20 cellular contexts compared by ENCODE assay signal in genomic region chr21:45498646-45499000, GRCh38.
"Had no signal": no experiment of that assay in that cellular context is flagged by ENCODE, and none has a peak within 500 bp of the region (broad histone marks: within the 10 kb centered on the region; RNA-seq: fewer than 3 reads in every experiment).

No MANE protein-coding gene starts in this region.

- H3K27me3 Mint-ChIP-seq: activated CD4-positive, alpha-beta T cell treated with anti-CD3 and anti-CD28 coated beads for 36 hours; activated CD8-positive, alpha-beta T cell treated with anti-CD3 and anti-CD28 coated beads for 36 hours; activated naive CD8-positive, alpha-beta T cell treated with anti-CD3 and anti-CD28 coated beads, Interleukin-2, amount 10 ng/mL, durations not matched to agents 7 days and 5 days had no signal

- H3K27ac Mint-ChIP-seq: activated CD4-positive, alpha-beta T cell treated with anti-CD3 and anti-CD28 coated beads for 36 hours; activated CD8-positive, alpha-beta T cell treated with anti-CD3 and anti-CD28 coated beads for 36 hours; activated naive CD8-positive, alpha-beta T cell treated with anti-CD3 and anti-CD28 coated beads, Interleukin-2, amount 10 ng/mL, durations not matched to agents 7 days and 5 days; activated T-helper 1 cell treated with anti-CD3 and anti-CD28 coated beads, Interleukin-12 subunit alpha, Interleukin-12 subunit beta, Interleukin-2, Interleukin-4 antibody, amounts not matched to agents 30 ng/mL and 10 ng/mL and 1 ng/mL, durations not matched to agents 14 hours and 24 hours and 36 hours; stimulated activated naive B cell treated with anti-CD40 and anti-IgM and Interleukin-4, amounts not matched to agents 10 μg/mL and 1 μg/mL and 100 μg/mL, for 72 hours had no signal

- H3K9me3 Mint-ChIP-seq: activated CD8-positive, alpha-beta T cell treated with anti-CD3 and anti-CD28 coated beads for 36 hours had no signal

- H3K4me1 Mint-ChIP-seq: activated CD4-positive, alpha-beta T cell treated with anti-CD3 and anti-CD28 coated beads for 36 hours had no signal

- H2AFZ ChIP-seq: parathyroid adenoma had no signal

- H3K9me3 ChIP-seq: thyroid gland had no signal

- FAIRE-seq: urothelium cell line had no signal

- H3K27me3 ChIP-seq: brain microvascular endothelial cell, thyroid gland had no signal

- H3K4me3 Mint-ChIP-seq: activated CD4-positive, alpha-beta T cell treated with anti-CD3 and anti-CD28 coated beads for 36 hours; activated CD8-positive, alpha-beta T cell treated with anti-CD3 and anti-CD28 coated beads for 36 hours; activated naive CD8-positive, alpha-beta T cell treated with anti-CD3 and anti-CD28 coated beads, Interleukin-2, amount 10 ng/mL, durations not matched to agents 7 days and 5 days; activated T-helper 1 cell treated with anti-CD3 and anti-CD28 coated beads, Interleukin-12 subunit alpha, Interleukin-12 subunit beta, Interleukin-2, Interleukin-4 antibody, amounts not matched to agents 30 ng/mL and 10 ng/mL and 1 ng/mL, durations not matched to agents 14 hours and 24 hours and 36 hours; stimulated activated naive B cell treated with anti-CD40 and anti-IgM and Interleukin-4, amounts not matched to agents 10 μg/mL and 1 μg/mL and 100 μg/mL, for 72 hours had no signal

- H3K79me2 ChIP-seq: parathyroid adenoma had no signal

- DNase-seq: activated CD4-positive, alpha-beta T cell treated with anti-CD3 and anti-CD28 coated beads for 36 hours; activated CD8-positive, alpha-beta memory T cell treated with anti-CD3 and anti-CD28 coated beads, Interleukin-2, amount 50 U/mL, for 48 hours; activated CD8-positive, alpha-beta T cell treated with anti-CD3 and anti-CD28 coated beads for 36 hours; activated naive CD4-positive, alpha-beta T cell; activated naive CD8-positive, alpha-beta T cell treated with anti-CD3 and anti-CD28 coated beads, Interleukin-2, amount 10 ng/mL, durations not matched to agents 7 days and 5 days; brain microvascular endothelial cell; cortex of kidney; effector CD8-positive, alpha-beta T cell; foreskin fibroblast; glutamatergic neuron; kidney glomerular epithelial cell; retina; stimulated activated CD4-positive, alpha-beta T cell treated with anti-CD3 and anti-CD28 coated beads, Interleukin-2, amount 100 ng/mL, for 48 hours; stimulated activated naive B cell treated with anti-CD40 and anti-IgM and Interleukin-4, amounts not matched to agents 10 μg/mL and 1 μg/mL and 100 μg/mL, for 72 hours; T1000; thyroid gland had no signal

- ATAC-seq: activated CD4-positive, alpha-beta T cell treated with anti-CD3 and anti-CD28 coated beads for 36 hours; activated CD8-positive, alpha-beta T cell treated with anti-CD3 and anti-CD28 coated beads for 36 hours; stimulated activated naive B cell treated with anti-CD40 and anti-IgM and Interleukin-4, amounts not matched to agents 10 μg/mL and 1 μg/mL and 100 μg/mL, for 72 hours had no signal

- H3K4me1 ChIP-seq: parathyroid adenoma, thyroid gland had no signal

- H3K9ac ChIP-seq: parathyroid adenoma had no signal

- H3K4me3 ChIP-seq: thyroid gland had no signal

- H3K27ac ChIP-seq: brain microvascular endothelial cell, parathyroid adenoma, thyroid gland, VCaP had no signal

- H3K36me3 Mint-ChIP-seq: stimulated activated naive B cell treated with anti-CD40 and anti-IgM and Interleukin-4, amounts not matched to agents 10 μg/mL and 1 μg/mL and 100 μg/mL, for 72 hours had no signal
